Comparison of ENCODE assay signal across 14 cellular contexts in the genomic region with DNA sequence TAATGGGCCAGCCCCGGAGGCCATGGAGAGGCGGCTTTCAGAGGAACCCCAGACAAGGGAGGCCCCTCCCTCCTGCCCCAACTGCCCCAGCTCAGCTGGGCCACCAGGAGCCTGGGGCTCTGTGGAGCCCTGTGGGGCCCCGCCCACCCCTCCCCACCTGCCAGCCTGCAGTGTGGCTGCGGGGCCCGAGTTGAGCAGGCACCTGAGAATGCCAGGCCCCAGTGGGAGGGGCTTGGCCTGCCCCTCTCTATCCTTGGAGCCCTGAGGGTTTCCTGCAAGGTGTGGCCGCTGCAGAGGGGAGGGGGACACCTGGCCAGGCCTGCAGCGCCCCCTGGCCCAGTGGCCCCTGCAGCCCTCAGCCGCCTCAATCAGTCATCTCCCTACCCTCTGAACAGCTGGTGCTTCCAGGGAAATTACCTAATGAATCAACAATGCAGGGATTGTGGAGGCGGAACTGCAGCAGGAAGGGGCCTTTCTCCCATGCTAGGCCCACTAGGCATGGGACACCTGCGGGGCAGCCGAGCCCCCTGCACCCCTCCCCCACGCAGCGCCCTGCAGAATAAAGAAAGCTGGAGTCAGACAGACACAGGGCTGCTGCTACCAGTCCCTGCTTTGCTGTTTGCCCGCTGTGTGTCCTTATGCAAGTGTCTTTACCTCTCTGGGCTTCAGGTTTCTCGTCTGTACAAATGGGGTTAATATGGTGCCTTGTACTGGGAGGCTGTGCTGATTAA. TPM values are rescaled to one million over a fixed set of nuclear protein-coding genes. Genes with fewer than 3 reads are reported as not detected.
DNase-seq lines count a peak whose midpoint lies in the region; ATAC-seq and TF ChIP-seq lines count a peak whose summit lies in the region.
"Had no signal": no experiment of that assay in that cellular context is flagged by ENCODE, and none has a peak within 500 bp of the region (broad histone marks: within the 10 kb centered on the region; RNA-seq: fewer than 3 reads in every experiment).

No MANE protein-coding gene starts in this region.

- H3K27me3 ChIP-seq in brain microvascular endothelial cell (replicated peaks) (peaks cover 17% of the 10 kb centered on the region), left lung (peaks cover 15 to 64% of the 10 kb centered on the region in 2 donors)

- H3K9me3 ChIP-seq in left lung = no peaks in the 10 kb centered on the region
- H3K9me3 ChIP-seq: esophagus squamous epithelium, spleen had no signal

- ATAC-seq in left lung = peak; percentile 32
- ATAC-seq in GM19328 (IDR thresholded peaks at IDR 0.05; ENCODE audit: unreplicated experiment) = no peak

- peak; percentile 48; the same call in 1 of the 2 replicates for TF ChIP-seq RAD21 in Ishikawa (IDR thresholded peaks at IDR 0.05; ENCODE audit: low read depth)

- in situ Hi-C loops in Caki2 (cut with HindIII; ENCODE audit: low pct_unique_long_range_greater_than_20kb, low sequenced_read_pairs) = no loop called here
- in situ Hi-C loops in brain microvascular endothelial cell (cut with HindIII; ENCODE audit: low pct_ligation_motif_present, low sequenced_read_pairs) = no loop called here

- TF ChIP-seq CTCF in brain microvascular endothelial cell (IDR thresholded peaks at IDR 0.05; ENCODE audit: low read depth, low read length, missing control alignments) (peak; percentile 17), left lung (IDR thresholded peaks at IDR 0.05) (no peak), foreskin fibroblast (IDR thresholded peaks at IDR 0.05; ENCODE audit: low read depth, low read length) (no peak)

- H3K4me3 ChIP-seq in brain microvascular endothelial cell (ENCODE audit: low read depth, low read length) (no peak overlapping the region), left lung (no peak overlapping the region), foreskin fibroblast (ENCODE audit: low read depth in 1 of 2, low read length in 2 of 2) (no peak overlapping the region)
- H3K4me3 ChIP-seq: esophagus squamous epithelium, lung, spleen had no signal

- peaks cover 4 to 5% of the 10 kb centered on the region in 2 donors for H3K4me1 ChIP-seq in left lung

- TF ChIP-seq EP300 in Ishikawa (IDR thresholded peaks at IDR 0.05; ENCODE audit: borderline replicate concordance) = no peak

- intact Hi-C loops in left lung (cut with DNase I) = no loop called here

- H3K27ac ChIP-seq in brain microvascular endothelial cell (no peak overlapping the region), left lung (no peak overlapping the region)
- H3K27ac ChIP-seq: esophagus squamous epithelium, spleen had no signal

- H3K36me3 ChIP-seq in brain microvascular endothelial cell (replicated peaks) (no peaks in the 10 kb centered on the region), left lung (no peaks in the 10 kb centered on the region)
- H3K36me3 ChIP-seq: esophagus squamous epithelium, spleen had no signal

- DNase-seq in Caki2 (ENCODE audit: low read depth) (peak; percentile 25), brain microvascular endothelial cell (no peak), left lung (no peak), GOT3 (lab: John Stamatoyannopoulos, UW) (no peak), foreskin fibroblast (no peak), NCI-H345 (lab: John Stamatoyannopoulos, UW) (no peak)
- DNase-seq: activated CD4-positive, alpha-beta T cell treated with anti-CD3 and anti-CD28 coated beads for 1 hour; DND-41; esophagus squamous epithelium; spleen; stimulated activated naive CD4-positive, alpha-beta T cell treated with Interleukin-2 at 50 U/mL for 16 hours had no signal

TF ChIP-seq in Ishikawa, 13 proteins besides CTCF, POLR2A, EP300 and RAD21:
- no peak for TF ChIP-seq REST (IDR thresholded peaks at IDR 0.05; ENCODE audit: low read depth)
- no peak for TF ChIP-seq CREB1 (IDR thresholded peaks at IDR 0.05; ENCODE audit: low read depth)
- TF ChIP-seq TAF1 (IDR thresholded peaks at IDR 0.05; ENCODE audit: low read depth) = no peak
- TF ChIP-seq USF1 (IDR thresholded peaks at IDR 0.05) = no peak
- TF ChIP-seq CEBPB (IDR thresholded peaks at IDR 0.05) = no peak
- TF ChIP-seq, protein P1, sequence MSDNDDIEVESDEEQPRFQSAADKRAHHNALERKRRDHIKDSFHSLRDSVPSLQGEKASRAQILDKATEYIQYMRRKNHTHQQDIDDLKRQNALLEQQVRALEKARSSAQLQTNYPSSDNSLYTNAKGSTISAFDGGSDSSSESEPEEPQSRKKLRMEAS (IDR thresholded peaks at IDR 0.05) = peak; percentile 6
- TF ChIP-seq ZBTB7A (IDR thresholded peaks at IDR 0.05; ENCODE audit: low read depth) = peak; percentile 95
- no peak; the same call in 1 of the 2 replicates for TF ChIP-seq NFIC (IDR thresholded peaks at IDR 0.05)
- no peak for TF ChIP-seq YY1 (IDR thresholded peaks at IDR 0.05; ENCODE audit: low read depth)
- TF ChIP-seq TEAD4 (IDR thresholded peaks at IDR 0.05) = peak; percentile 84
- peak; percentile 64 for TF ChIP-seq EGR1 (IDR thresholded peaks at IDR 0.05)
- TF ChIP-seq FOXM1 (IDR thresholded peaks at IDR 0.05; ENCODE audit: borderline replicate concordance, low read depth) = no peak
- TF ChIP-seq TCF12 (IDR thresholded peaks at IDR 0.05; ENCODE audit: low read depth) = no peak; the same call in 1 of the 2 replicates
TF ChIP-seq in Ishikawa: peak in this region for 4.

RNA-seq across cellular contexts. Expression of gene LMX1B, which starts 48.0 kb away (rescaled TPM):
- 0.47 TPM in 1 of 2 replicates, not detected in the other for total RNA-seq in Caki2 (2014; rRNA removed; shearing (Covaris generic); ENCODE audit: low replicate concordance)
- under 1 TPM in 1 of 2 donors, not detected in 1; 0.05 TPM for total RNA-seq in left lung
